Comparison of ENCODE assay signal across 1 cellular context in the genomic region with DNA sequence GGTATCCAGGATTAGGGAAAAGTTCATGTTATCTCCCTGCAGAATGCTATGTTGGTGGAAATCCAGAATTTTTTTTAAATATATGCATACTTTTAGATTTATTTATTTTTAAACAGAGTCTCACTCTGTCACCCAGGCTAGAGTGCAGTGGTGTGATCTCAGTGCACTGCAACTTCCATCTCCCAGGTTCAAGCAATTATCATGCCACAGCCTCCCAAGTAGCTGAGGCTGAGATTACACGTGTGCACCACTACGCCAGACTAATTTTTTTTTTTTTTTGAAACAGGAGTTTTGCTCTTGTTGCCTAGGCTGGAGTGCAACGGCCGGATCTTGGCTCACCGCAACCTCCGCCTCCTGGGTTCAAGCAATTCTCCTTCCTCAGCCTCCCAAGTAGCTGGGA.
TF ChIP-seq lines count a peak whose summit lies in the region.

No MANE protein-coding gene starts in this region.

TF ChIP-seq in HepG2, 621 proteins besides CTCF, POLR2A, EP300 and RAD21 (continued from another document):
- TF ChIP-seq, protein P1, sequence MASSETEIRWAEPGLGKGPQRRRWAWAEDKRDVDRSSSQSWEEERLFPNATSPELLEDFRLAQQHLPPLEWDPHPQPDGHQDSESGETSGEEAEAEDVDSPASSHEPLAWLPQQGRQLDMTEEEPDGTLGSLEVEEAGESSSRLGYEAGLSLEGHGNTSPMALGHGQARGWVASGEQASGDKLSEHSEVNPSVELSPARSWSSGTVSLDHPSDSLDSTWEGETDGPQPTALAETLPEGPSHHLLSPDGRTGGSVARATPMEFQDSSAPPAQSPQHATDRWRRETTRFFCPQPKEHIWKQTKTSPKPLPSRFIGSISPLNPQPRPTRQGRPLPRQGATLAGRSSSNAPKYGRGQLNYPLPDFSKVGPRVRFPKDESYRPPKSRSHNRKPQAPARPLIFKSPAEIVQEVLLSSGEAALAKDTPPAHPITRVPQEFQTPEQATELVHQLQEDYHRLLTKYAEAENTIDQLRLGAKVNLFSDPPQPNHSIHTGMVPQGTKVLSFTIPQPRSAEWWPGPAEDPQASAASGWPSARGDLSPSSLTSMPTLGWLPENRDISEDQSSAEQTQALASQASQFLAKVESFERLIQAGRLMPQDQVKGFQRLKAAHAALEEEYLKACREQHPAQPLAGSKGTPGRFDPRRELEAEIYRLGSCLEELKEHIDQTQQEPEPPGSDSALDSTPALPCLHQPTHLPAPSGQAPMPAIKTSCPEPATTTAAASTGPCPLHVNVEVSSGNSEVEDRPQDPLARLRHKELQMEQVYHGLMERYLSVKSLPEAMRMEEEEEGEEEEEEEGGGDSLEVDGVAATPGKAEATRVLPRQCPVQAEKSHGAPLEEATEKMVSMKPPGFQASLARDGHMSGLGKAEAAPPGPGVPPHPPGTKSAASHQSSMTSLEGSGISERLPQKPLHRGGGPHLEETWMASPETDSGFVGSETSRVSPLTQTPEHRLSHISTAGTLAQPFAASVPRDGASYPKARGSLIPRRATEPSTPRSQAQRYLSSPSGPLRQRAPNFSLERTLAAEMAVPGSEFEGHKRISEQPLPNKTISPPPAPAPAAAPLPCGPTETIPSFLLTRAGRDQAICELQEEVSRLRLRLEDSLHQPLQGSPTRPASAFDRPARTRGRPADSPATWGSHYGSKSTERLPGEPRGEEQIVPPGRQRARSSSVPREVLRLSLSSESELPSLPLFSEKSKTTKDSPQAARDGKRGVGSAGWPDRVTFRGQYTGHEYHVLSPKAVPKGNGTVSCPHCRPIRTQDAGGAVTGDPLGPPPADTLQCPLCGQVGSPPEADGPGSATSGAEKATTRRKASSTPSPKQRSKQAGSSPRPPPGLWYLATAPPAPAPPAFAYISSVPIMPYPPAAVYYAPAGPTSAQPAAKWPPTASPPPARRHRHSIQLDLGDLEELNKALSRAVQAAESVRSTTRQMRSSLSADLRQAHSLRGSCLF (CRISPR knock-in tag; IDR thresholded peaks at IDR 0.05; ENCODE audit: borderline replicate concordance) = no peak
- TF ChIP-seq DR1 (CRISPR knock-in tag; IDR thresholded peaks at IDR 0.05) (no peak), CERS6 (CRISPR knock-in tag; IDR thresholded peaks at IDR 0.05) (no peak), HCFC1 (IDR thresholded peaks at IDR 0.05; ENCODE audit: low read depth, low read length) (no peak), ZNF317 (CRISPR knock-in tag; IDR thresholded peaks at IDR 0.05) (no peak), KAT7 (CRISPR knock-in tag; IDR thresholded peaks at IDR 0.05; ENCODE audit: borderline replicate concordance) (no peak), MAX (IDR thresholded peaks at IDR 0.05) (no peak), ZSCAN30 (CRISPR knock-in tag; IDR thresholded peaks at IDR 0.05) (no peak), MTA3 (CRISPR knock-in tag; IDR thresholded peaks at IDR 0.05) (no peak), ZFP36L2 (CRISPR knock-in tag; IDR thresholded peaks at IDR 0.05) (no peak), JUN (CRISPR knock-in tag; IDR thresholded peaks at IDR 0.05) (no peak), PLSCR1 (CRISPR knock-in tag; IDR thresholded peaks at IDR 0.05; ENCODE audit: borderline replicate concordance) (no peak), SIX1 (CRISPR knock-in tag; IDR thresholded peaks at IDR 0.05; ENCODE audit: borderline replicate concordance) (no peak), CAMTA2 (CRISPR knock-in tag; IDR thresholded peaks at IDR 0.05; ENCODE audit: borderline replicate concordance) (no peak), FLYWCH1 (CRISPR knock-in tag; IDR thresholded peaks at IDR 0.05) (no peak)
TF ChIP-seq in HepG2: peak in this region for 0.
